In genomic region chr1:202014915-202015676, GRCh38 we compare ENCODE assay signal across 1 cellular context.
TF ChIP-seq lines count a peak whose summit lies in the region.

No MANE protein-coding gene starts in this region.

TF ChIP-seq in HCT116, 20 proteins besides CTCF, POLR2A, EP300 and RAD21:
- TF ChIP-seq POLR2AphosphoS5 (IDR thresholded peaks at IDR 0.05; ENCODE audit: low read depth, low read length) (peak; percentile 59), SRF (IDR thresholded peaks at IDR 0.05; ENCODE audit: low read depth) (no peak)
